Comparison of ENCODE assay signal across 1 cellular context in genomic region chr14:22549981-22550670, GRCh38.
TF ChIP-seq lines count a peak whose summit lies in the region.

No MANE protein-coding gene starts in this region.

TF ChIP-seq in H1, 55 proteins besides CTCF, POLR2A, EP300 and RAD21 (continued from another document):
- no peak for TF ChIP-seq CHD7 (IDR thresholded peaks at IDR 0.05; ENCODE audit: insufficient replicate concordance, low read length)
- TF ChIP-seq BCL11A (IDR thresholded peaks at IDR 0.05; ENCODE audit: low read depth in 2 of 2, low read length in 2 of 2), result no peak
- TF ChIP-seq MAFK (IDR thresholded peaks at IDR 0.05; ENCODE audit: low read depth, low read length), result no peak
- no peak for TF ChIP-seq KDM4A (IDR thresholded peaks at IDR 0.05; ENCODE audit: low read depth, low read length, severe bottlenecking)
TF ChIP-seq in H1: peak in this region for 0.
